ENCODE assay signal across 20 cellular contexts in the genomic region with DNA sequence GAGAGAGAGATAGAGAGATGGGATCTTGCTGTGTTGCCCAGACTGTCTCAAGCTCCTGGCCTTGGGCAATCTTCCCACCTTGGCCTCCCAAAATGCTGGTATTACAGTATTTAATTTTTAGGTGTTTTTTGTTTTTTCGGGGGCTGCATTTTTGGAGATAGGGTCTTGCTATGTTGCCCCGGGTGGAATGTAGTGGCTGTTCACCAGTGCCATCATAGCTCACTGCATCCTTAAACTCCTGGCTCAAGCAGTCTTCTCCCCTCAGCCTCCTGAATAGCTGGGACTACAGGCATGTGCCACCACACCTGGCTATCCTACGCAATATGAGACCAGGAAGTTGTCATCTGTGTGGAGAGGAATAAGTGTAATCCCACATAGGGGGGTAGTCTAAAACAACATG.
"Had no signal": no experiment of that assay in that cellular context is flagged by ENCODE, and none has a peak within 500 bp of the region (broad histone marks: within the 10 kb centered on the region; RNA-seq: fewer than 3 reads in every experiment).

No MANE protein-coding gene starts in this region.

- H3K9me3 ChIP-seq: prostate gland, right lobe of liver, thoracic aorta, transverse colon had no signal

- H3K9me3 Mint-ChIP-seq: naive thymus-derived CD4-positive, alpha-beta T cell; nephron progenitor cell; stimulated activated naive B cell treated with anti-CD40 and anti-IgM and Interleukin-4, amounts not matched to agents 10 μg/mL and 1 μg/mL and 100 μg/mL, for 72 hours; stimulated activated naive CD8-positive, alpha-beta T cell treated with anti-CD3 and anti-CD28 coated beads, Interleukin-15, amount 100 ng/mL, for 72 hours had no signal

- DNase-seq: dermis blood vessel endothelial cell; effector CD4-positive, alpha-beta T cell; foreskin melanocyte; head of caudate nucleus; hippocampal formation; kidney glomerular epithelial cell; naive thymus-derived CD4-positive, alpha-beta T cell; nephron progenitor cell; stimulated activated CD4-positive, alpha-beta T cell treated with anti-CD3 and anti-CD28 coated beads, Interleukin-15, amount 100 ng/mL, for 24 hours; stimulated activated CD4-positive, alpha-beta T cell treated with anti-CD3 and anti-CD28 coated beads, Interleukin-1b, Interleukin-23, amount 100 ng/mL, for 48 hours; stimulated activated CD4-positive, alpha-beta T cell treated with anti-CD3 and anti-CD28 coated beads, Interleukin-4, amount 100 ng/mL, for 24 hours; stimulated activated naive B cell treated with anti-CD40 and anti-IgM and Interleukin-4, amounts not matched to agents 10 μg/mL and 1 μg/mL and 100 μg/mL, for 72 hours; stimulated activated naive CD8-positive, alpha-beta T cell treated with anti-CD3 and anti-CD28 coated beads, Interleukin-15, amount 100 ng/mL, for 72 hours; transverse colon had no signal

- H3K27ac ChIP-seq: parathyroid adenoma, prostate gland, right lobe of liver, thoracic aorta, transverse colon had no signal

- H3K27me3 Mint-ChIP-seq: naive thymus-derived CD4-positive, alpha-beta T cell; stimulated activated naive B cell treated with anti-CD40 and anti-IgM and Interleukin-4, amounts not matched to agents 10 μg/mL and 1 μg/mL and 100 μg/mL, for 72 hours; stimulated activated naive CD8-positive, alpha-beta T cell treated with anti-CD3 and anti-CD28 coated beads, Interleukin-15, amount 100 ng/mL, for 72 hours had no signal

- H3K4me3 Mint-ChIP-seq: naive thymus-derived CD4-positive, alpha-beta T cell; nephron progenitor cell; stimulated activated naive B cell treated with anti-CD40 and anti-IgM and Interleukin-4, amounts not matched to agents 10 μg/mL and 1 μg/mL and 100 μg/mL, for 72 hours; stimulated activated naive CD8-positive, alpha-beta T cell treated with anti-CD3 and anti-CD28 coated beads, Interleukin-15, amount 100 ng/mL, for 72 hours had no signal

- H3K27ac Mint-ChIP-seq: naive thymus-derived CD4-positive, alpha-beta T cell; nephron progenitor cell; stimulated activated naive B cell treated with anti-CD40 and anti-IgM and Interleukin-4, amounts not matched to agents 10 μg/mL and 1 μg/mL and 100 μg/mL, for 72 hours; stimulated activated naive CD8-positive, alpha-beta T cell treated with anti-CD3 and anti-CD28 coated beads, Interleukin-15, amount 100 ng/mL, for 72 hours had no signal

- H3K36me3 ChIP-seq: prostate gland, right lobe of liver, thoracic aorta, transverse colon had no signal

- H3K4me3 ChIP-seq: prostate gland, right lobe of liver, thoracic aorta, transverse colon had no signal

- FAIRE-seq: colon, islet of Langerhans had no signal

- H3K27me3 ChIP-seq: right lobe of liver, transverse colon had no signal

- H2AFZ ChIP-seq: parathyroid adenoma had no signal

- H3K4me1 Mint-ChIP-seq: nephron progenitor cell had no signal

- H3K9ac ChIP-seq: parathyroid adenoma had no signal

- ATAC-seq: naive thymus-derived CD4-positive, alpha-beta T cell; right lobe of liver; stimulated activated naive B cell treated with anti-CD40 and anti-IgM and Interleukin-4, amounts not matched to agents 10 μg/mL and 1 μg/mL and 100 μg/mL, for 72 hours; stimulated activated naive CD8-positive, alpha-beta T cell treated with anti-CD3 and anti-CD28 coated beads, Interleukin-15, amount 100 ng/mL, for 72 hours had no signal

- H3K4me1 ChIP-seq: parathyroid adenoma, prostate gland, right lobe of liver, transverse colon had no signal
